Comparison of ENCODE assay signal across 2 cellular contexts in the genomic region with DNA sequence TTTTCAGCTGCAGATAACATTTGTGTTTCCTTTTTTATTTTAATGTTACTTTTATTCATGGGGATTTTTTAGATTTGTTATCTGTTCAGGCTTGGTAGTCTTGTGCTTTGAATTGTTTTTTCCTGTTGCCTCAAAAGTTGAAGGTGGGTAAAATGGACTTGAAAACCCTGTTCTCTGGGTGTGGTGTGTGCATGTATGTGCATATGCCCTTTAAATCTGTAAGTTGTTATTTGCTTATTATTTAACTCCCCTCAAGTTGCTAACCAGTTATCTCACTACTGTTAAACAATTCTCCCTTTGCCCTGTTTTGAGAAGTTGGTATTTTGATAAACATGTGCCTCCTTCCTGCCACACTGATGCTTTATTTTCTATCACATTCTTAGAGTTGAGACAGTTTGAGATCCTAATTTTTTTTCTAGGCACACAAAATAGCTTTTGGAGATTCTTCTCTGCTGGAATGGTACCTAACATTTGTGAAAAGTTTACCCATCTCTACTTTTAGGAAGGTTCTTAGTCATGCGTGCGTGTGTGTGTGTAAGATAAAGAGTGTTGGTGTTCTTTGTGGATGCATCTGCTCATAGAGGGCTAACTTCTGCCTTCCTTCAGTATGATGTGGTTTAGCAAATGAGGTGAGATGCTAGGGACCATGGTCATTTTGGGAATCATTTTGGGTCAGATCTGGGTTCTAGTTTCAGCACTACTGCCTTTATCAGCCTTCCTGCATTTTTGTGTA.
TF ChIP-seq lines count a peak whose summit lies in the region.

No MANE protein-coding gene starts in this region.

TF ChIP-seq in A549, 52 proteins besides CTCF, POLR2A, EP300 and RAD21 (continued from another document):
- TF ChIP-seq, protein P1, sequence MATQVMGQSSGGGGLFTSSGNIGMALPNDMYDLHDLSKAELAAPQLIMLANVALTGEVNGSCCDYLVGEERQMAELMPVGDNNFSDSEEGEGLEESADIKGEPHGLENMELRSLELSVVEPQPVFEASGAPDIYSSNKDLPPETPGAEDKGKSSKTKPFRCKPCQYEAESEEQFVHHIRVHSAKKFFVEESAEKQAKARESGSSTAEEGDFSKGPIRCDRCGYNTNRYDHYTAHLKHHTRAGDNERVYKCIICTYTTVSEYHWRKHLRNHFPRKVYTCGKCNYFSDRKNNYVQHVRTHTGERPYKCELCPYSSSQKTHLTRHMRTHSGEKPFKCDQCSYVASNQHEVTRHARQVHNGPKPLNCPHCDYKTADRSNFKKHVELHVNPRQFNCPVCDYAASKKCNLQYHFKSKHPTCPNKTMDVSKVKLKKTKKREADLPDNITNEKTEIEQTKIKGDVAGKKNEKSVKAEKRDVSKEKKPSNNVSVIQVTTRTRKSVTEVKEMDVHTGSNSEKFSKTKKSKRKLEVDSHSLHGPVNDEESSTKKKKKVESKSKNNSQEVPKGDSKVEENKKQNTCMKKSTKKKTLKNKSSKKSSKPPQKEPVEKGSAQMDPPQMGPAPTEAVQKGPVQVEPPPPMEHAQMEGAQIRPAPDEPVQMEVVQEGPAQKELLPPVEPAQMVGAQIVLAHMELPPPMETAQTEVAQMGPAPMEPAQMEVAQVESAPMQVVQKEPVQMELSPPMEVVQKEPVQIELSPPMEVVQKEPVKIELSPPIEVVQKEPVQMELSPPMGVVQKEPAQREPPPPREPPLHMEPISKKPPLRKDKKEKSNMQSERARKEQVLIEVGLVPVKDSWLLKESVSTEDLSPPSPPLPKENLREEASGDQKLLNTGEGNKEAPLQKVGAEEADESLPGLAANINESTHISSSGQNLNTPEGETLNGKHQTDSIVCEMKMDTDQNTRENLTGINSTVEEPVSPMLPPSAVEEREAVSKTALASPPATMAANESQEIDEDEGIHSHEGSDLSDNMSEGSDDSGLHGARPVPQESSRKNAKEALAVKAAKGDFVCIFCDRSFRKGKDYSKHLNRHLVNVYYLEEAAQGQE (IDR thresholded peaks at IDR 0.05): no peak
- no peak for TF ChIP-seq PHF8 (IDR thresholded peaks at IDR 0.05; ENCODE audit: borderline replicate concordance, low read depth)
TF ChIP-seq in A549: peak in this region for 0.

TF ChIP-seq in GM23338, 12 proteins besides CTCF, POLR2A, EP300 and RAD21 (continued from another document):
- TF ChIP-seq, protein P2, sequence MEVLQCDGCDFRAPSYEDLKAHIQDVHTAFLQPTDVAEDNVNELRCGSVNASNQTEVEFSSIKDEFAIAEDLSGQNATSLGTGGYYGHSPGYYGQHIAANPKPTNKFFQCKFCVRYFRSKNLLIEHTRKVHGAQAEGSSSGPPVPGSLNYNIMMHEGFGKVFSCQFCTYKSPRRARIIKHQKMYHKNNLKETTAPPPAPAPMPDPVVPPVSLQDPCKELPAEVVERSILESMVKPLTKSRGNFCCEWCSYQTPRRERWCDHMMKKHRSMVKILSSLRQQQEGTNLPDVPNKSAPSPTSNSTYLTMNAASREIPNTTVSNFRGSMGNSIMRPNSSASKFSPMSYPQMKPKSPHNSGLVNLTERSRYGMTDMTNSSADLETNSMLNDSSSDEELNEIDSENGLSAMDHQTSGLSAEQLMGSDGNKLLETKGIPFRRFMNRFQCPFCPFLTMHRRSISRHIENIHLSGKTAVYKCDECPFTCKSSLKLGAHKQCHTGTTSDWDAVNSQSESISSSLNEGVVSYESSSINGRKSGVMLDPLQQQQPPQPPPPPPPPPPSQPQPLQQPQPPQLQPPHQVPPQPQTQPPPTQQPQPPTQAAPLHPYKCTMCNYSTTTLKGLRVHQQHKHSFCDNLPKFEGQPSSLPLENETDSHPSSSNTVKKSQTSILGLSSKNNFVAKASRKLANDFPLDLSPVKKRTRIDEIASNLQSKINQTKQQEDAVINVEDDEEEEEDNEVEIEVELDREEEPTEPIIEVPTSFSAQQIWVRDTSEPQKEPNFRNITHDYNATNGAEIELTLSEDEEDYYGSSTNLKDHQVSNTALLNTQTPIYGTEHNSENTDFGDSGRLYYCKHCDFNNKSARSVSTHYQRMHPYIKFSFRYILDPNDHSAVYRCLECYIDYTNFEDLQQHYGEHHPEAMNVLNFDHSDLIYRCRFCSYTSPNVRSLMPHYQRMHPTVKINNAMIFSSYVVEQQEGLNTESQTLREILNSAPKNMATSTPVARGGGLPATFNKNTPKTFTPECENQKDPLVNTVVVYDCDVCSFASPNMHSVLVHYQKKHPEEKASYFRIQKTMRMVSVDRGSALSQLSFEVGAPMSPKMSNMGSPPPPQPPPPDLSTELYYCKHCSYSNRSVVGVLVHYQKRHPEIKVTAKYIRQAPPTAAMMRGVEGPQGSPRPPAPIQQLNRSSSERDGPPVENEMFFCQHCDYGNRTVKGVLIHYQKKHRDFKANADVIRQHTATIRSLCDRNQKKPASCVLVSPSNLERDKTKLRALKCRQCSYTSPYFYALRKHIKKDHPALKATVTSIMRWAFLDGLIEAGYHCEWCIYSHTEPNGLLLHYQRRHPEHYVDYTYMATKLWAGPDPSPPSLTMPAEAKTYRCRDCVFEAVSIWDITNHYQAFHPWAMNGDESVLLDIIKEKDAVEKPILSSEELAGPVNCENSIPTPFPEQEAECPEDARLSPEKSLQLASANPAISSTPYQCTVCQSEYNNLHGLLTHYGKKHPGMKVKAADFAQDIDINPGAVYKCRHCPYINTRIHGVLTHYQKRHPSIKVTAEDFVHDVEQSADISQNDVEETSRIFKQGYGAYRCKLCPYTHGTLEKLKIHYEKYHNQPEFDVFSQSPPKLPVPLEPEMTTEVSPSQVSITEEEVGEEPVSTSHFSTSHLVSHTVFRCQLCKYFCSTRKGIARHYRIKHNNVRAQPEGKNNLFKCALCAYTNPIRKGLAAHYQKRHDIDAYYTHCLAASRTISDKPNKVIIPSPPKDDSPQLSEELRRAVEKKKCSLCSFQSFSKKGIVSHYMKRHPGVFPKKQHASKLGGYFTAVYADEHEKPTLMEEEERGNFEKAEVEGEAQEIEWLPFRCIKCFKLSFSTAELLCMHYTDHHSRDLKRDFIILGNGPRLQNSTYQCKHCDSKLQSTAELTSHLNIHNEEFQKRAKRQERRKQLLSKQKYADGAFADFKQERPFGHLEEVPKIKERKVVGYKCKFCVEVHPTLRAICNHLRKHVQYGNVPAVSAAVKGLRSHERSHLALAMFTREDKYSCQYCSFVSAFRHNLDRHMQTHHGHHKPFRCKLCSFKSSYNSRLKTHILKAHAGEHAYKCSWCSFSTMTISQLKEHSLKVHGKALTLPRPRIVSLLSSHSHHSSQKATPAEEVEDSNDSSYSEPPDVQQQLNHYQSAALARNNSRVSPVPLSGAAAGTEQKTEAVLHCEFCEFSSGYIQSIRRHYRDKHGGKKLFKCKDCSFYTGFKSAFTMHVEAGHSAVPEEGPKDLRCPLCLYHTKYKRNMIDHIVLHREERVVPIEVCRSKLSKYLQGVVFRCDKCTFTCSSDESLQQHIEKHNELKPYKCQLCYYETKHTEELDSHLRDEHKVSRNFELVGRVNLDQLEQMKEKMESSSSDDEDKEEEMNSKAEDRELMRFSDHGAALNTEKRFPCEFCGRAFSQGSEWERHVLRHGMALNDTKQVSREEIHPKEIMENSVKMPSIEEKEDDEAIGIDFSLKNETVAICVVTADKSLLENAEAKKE (CRISPR knock-in tag; IDR thresholded peaks at IDR 0.05): no peak
- no peak for TF ChIP-seq CREB1 (CRISPR knock-in tag; IDR thresholded peaks at IDR 0.05; ENCODE audit: low read depth)
- no peak for TF ChIP-seq EZH2phosphoT487 (IDR thresholded peaks at IDR 0.05; ENCODE audit: unreplicated experiment)
